24 cellular contexts compared by ENCODE assay signal in genomic region chr1:181080543-181080942, GRCh38.
"Had no signal": no experiment of that assay in that cellular context is flagged by ENCODE, and none has a peak within 500 bp of the region (broad histone marks: within the 10 kb centered on the region; RNA-seq: fewer than 3 reads in every experiment).

No MANE protein-coding gene starts in this region.

- H3K36me3 ChIP-seq: adrenal gland, breast epithelium, colonic mucosa, MG63 had no signal

- H3K4me3 ChIP-seq: adrenal gland, breast epithelium, colonic mucosa, MG63, SK-N-MC had no signal

- H3K9me3 ChIP-seq: adrenal gland, breast epithelium, colonic mucosa, MG63 had no signal

- H3K4me1 ChIP-seq: breast epithelium, colonic mucosa had no signal

- DNase-seq: activated CD4-positive, alpha-beta T cell treated with anti-CD3 and anti-CD28 coated beads for 48 hours; activated CD4-positive, alpha-beta T cell treated with anti-CD3 and anti-CD28 coated beads, Interleukin-2, amount 50 U/mL, for 4 hours; activated CD4-positive, CD25-positive, alpha-beta regulatory T cell treated with anti-CD3 and anti-CD28 coated beads, Interleukin-2, amount 50 U/mL, for 72 hours; activated CD8-positive, alpha-beta memory T cell treated with anti-CD3 and anti-CD28 coated beads, Interleukin-2, amount 50 U/mL, for 48 hours; activated CD8-positive, alpha-beta T cell treated with anti-CD3 and anti-CD28 coated beads, Interleukin-2, amount 10 ng/mL, durations not matched to agents 7 days and 5 days; activated naive CD4-positive, alpha-beta T cell treated with anti-CD3 and anti-CD28 coated beads, Interleukin-2, amount 50 U/mL, for 16 hours; activated naive CD8-positive, alpha-beta T cell treated with anti-CD3 and anti-CD28 coated beads, Interleukin-2, amount 10 ng/mL, durations not matched to agents 7 days and 5 days; activated T-cell treated with anti-CD3 and anti-CD28 coated beads, Interleukin-2, amount 50 U/mL, for 1 hour; adrenal gland; anterior cingulate cortex; caudate nucleus; colonic mucosa; MG63; NCI-H1048; NCI-H1930; NCI-H2171; NCI-H2227 treated with DMSO at 0.1 percent for 48 hours; NCI-H526; NCI-H82; SIG-M5; SW 1271 had no signal

- H3K27ac ChIP-seq: adrenal gland, breast epithelium, colonic mucosa, KMS-11, SK-N-MC had no signal
